In genomic region chr11:62881579-62882427, GRCh38 we compare ENCODE assay signal across 1 cellular context.
TF ChIP-seq lines count a peak whose summit lies in the region.

No MANE protein-coding gene starts in this region.

TF ChIP-seq in K562, 482 proteins besides CTCF, POLR2A, EP300 and RAD21 (continued from another document and continues in another):
- TF ChIP-seq RBM22 (IDR thresholded peaks at IDR 0.05; ENCODE audit: low read depth, low read length, poor library complexity, severe bottlenecking) (peak; percentile 43), ZNF143 (CRISPR knock-in tag; IDR thresholded peaks at IDR 0.05) (no peak), ZNF224 (CRISPR knock-in tag; IDR thresholded peaks at IDR 0.05) (no peak), USF1 (CRISPR knock-in tag; IDR thresholded peaks at IDR 0.05) (peak; percentile 77), ATF3 (IDR thresholded peaks at IDR 0.05) (peak; percentile 97), ATF3 (CRISPR knock-in tag; conservative IDR thresholded peaks at IDR 0.05) (no peak), HMG20A (CRISPR knock-in tag; conservative IDR thresholded peaks at IDR 0.05) (no peak), KAT7 (CRISPR knock-in tag; IDR thresholded peaks at IDR 0.05; ENCODE audit: borderline replicate concordance) (peak; percentile 53), PML (IDR thresholded peaks at IDR 0.05; ENCODE audit: low read length) (0 out of 2 replicates have a peak, but pooled peaks have one; percentile 22), HDAC3 (IDR thresholded peaks at IDR 0.05; ENCODE audit: borderline replicate concordance, partially characterized antibody) (peak; percentile 35), GTF2B (IDR thresholded peaks at IDR 0.05; ENCODE audit: extremely low read depth, insufficient read length) (no peak), FOXM1 (IDR thresholded peaks at IDR 0.05; ENCODE audit: low read depth) (no peak), FOXM1 (CRISPR knock-in tag; IDR thresholded peaks at IDR 0.05; ENCODE audit: low read depth) (no peak; the same call in 1 of the 2 replicates), KDM1A (IDR thresholded peaks at IDR 0.05) (peak in 1 of 2 experiments; percentile 62; a peak in 1 of 4 replicates), STAT5A (IDR thresholded peaks at IDR 0.05; ENCODE audit: borderline replicate concordance, low read length) (peak; percentile 33; the same call in 1 of the 2 replicates), RCOR1 (IDR thresholded peaks at IDR 0.05; ENCODE audit: borderline replicate concordance in 1 of 2, low read depth in 2 of 2, low read length in 2 of 2) (peak in 1 of 2 experiments; percentile 47; a peak in 2 of 4 replicates), ZNF324 (CRISPR knock-in tag; IDR thresholded peaks at IDR 0.05) (no peak), JUNB (CRISPR knock-in tag; conservative IDR thresholded peaks at IDR 0.05) (peak; percentile 45; the same call in 1 of the 2 replicates), SMARCC2 (IDR thresholded peaks at IDR 0.05; ENCODE audit: low read depth) (no peak), BHLHE40 (IDR thresholded peaks at IDR 0.05; ENCODE audit: low read length) (peak; percentile 98), NCOA2 (IDR thresholded peaks at IDR 0.05; ENCODE audit: partially characterized antibody in 2 of 2) (no peak), TCF7L2 (IDR thresholded peaks at IDR 0.05; ENCODE audit: low read depth, low read length) (peak; percentile 62; the same call in 1 of the 2 replicates), ZC3H8 (IDR thresholded peaks at IDR 0.05) (no peak), BRD4 (IDR thresholded peaks at IDR 0.05) (peak; percentile 85), VEZF1 (CRISPR knock-in tag; IDR thresholded peaks at IDR 0.05) (peak; percentile 97), TOE1 (IDR thresholded peaks at IDR 0.05; ENCODE audit: borderline replicate concordance) (peak; percentile 90), TOE1 (CRISPR knock-in tag; IDR thresholded peaks at IDR 0.05; ENCODE audit: borderline replicate concordance, low read depth) (no peak), TEAD1 (CRISPR knock-in tag; IDR thresholded peaks at IDR 0.05) (peak in 1 of 2 experiments; percentile 9; a peak in 2 of 4 replicates), RBM14 (IDR thresholded peaks at IDR 0.05; ENCODE audit: borderline replicate concordance, insufficient read depth, low read depth, low read length) (no peak), CBFA2T3 (IDR thresholded peaks at IDR 0.05) (0 out of 2 replicates have a peak, but pooled peaks have one; percentile 2), HDAC2 (IDR thresholded peaks at IDR 0.05) (no peak), ZNF740 (CRISPR knock-in tag; IDR thresholded peaks at IDR 0.05) (no peak), ZNF740 (tag; IDR thresholded peaks at IDR 0.05) (peak in 1 of 2 experiments; percentile 16; a peak in 1 of 4 replicates), NFRKB (IDR thresholded peaks at IDR 0.05; ENCODE audit: low read depth) (peak; percentile 94), DIDO1 (tag; IDR thresholded peaks at IDR 0.05; ENCODE audit: low read depth) (no peak), ZNF589 (CRISPR knock-in tag; IDR thresholded peaks at IDR 0.05; ENCODE audit: low read depth) (peak; percentile 87), JUN (IDR thresholded peaks at IDR 0.05; ENCODE audit: borderline replicate concordance, low read depth, low read length) (peak; percentile 92), JUN (CRISPR knock-in tag; IDR thresholded peaks at IDR 0.05; ENCODE audit: borderline replicate concordance) (no peak), GTF2E2 (tag; IDR thresholded peaks at IDR 0.05) (peak; percentile 53), MEF2A (IDR thresholded peaks at IDR 0.05; ENCODE audit: control insufficient read depth, low read depth, low read length) (no peak), ZNF316 (IDR thresholded peaks at IDR 0.05) (peak; percentile 86), ARNT (IDR thresholded peaks at IDR 0.05) (0 out of 4 replicates have a peak, but pooled peaks of 1 of the 2 experiments have one; percentile 22), NEUROD1 (IDR thresholded peaks at IDR 0.05; ENCODE audit: borderline replicate concordance, low read depth, low read length, partially characterized antibody) (peak; percentile 84), MLLT1 (IDR thresholded peaks at IDR 0.05) (peak; percentile 75 to 83; a peak in 3 of 4 replicates), HLTF (IDR thresholded peaks at IDR 0.05) (no peak), ZBTB40 (IDR thresholded peaks at IDR 0.05) (no peak), ZBTB40 (CRISPR knock-in tag; IDR thresholded peaks at IDR 0.05) (0 out of 2 replicates have a peak, but pooled peaks have one; percentile 12), EP400 (IDR thresholded peaks at IDR 0.05) (peak; percentile 97), KLF6 (CRISPR knock-in tag; IDR thresholded peaks at IDR 0.05; ENCODE audit: borderline replicate concordance) (peak; percentile 45; the same call in 1 of the 2 replicates)
